In the genomic region with DNA sequence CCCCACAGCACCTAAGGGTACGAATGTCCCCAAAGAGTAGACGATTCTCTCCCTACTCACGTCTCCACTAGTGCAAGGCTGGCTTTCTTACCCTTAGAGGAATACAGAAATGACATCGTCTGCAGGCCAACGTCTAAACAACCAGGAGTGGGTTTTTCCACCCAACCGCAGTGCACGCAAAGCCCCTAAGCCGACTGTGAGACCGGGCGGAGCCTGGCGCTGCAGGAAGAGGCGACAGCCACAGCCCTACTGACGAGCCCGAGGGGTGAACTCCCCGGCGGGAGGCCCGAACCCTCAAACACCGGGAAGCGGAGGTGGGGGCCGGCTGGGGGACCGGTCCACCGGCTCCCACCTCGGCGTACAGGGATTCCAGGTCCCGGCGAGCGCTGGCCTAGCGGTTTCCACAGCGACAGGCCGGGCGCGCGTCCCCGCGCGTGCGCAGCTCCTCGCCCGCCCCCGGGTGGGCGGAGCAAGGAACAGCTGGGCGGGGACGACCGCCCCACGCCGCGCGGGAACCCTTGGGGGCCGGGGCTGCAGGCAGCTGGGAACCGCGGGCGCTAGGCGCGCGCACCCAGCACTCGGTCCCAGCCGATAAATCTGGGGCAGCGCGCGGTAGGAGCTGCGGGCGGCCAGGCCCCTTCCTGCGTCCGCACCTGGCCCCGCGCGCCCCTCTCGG, we compare ENCODE assay signal across 8 cellular contexts. TPM values are rescaled to one million over a fixed set of nuclear protein-coding genes. Genes with fewer than 3 reads are reported as not detected.
DNase-seq lines count a peak whose midpoint lies in the region; ATAC-seq and TF ChIP-seq lines count a peak whose summit lies in the region.

TSS of gene CEP19 (minus strand) at position 413 of the 676 bp plus-strand sequence. CDS start 3,593 bp downstream, outside the sequence.
TSS of gene PIGX (plus strand) at position 540 of the 676 bp plus-strand sequence.

- no peaks in the 10 kb centered on the region for H3K36me3 ChIP-seq in HUES48 (ENCODE audit: control insufficient read depth, insufficient read depth, low read length)
- no peaks in the 10 kb centered on the region for H3K36me3 ChIP-seq in mucosa of descending colon (ENCODE audit: low read depth)

- H3K27me3 Mint-ChIP-seq in Calu3 (ENCODE audit: unreplicated experiment) = no peaks in the 10 kb centered on the region

- H3K27me3 ChIP-seq in HUES48 (ENCODE audit: control insufficient read depth, insufficient read depth, low read length) = no peaks in the 10 kb centered on the region; the same call in 1 of the 2 replicates

- peak; percentile 76 for ATAC-seq in GM21390 (IDR thresholded peaks at IDR 0.05; ENCODE audit: unreplicated experiment)
- peak; percentile 97 for ATAC-seq in mucosa of descending colon

- peak within 1 kb of the TSS; percentile 90 for H3K4me3 Mint-ChIP-seq in Calu3 (ENCODE audit: low read depth, unreplicated experiment)

- BruUV-seq in Calu3 (replicated peaks; lab: Mats Ljungman, UMichigan) = no TSS peak

- H3K4me1 ChIP-seq in HUES48 (ENCODE audit: control insufficient read depth, insufficient read depth, low read length) (0 out of 2 replicates have a peak, but pooled peaks cover 4% of the 10 kb centered on the region), mucosa of descending colon (ENCODE audit: low read depth) (peaks cover 16% of the 10 kb centered on the region)

- CTCF ChIA-PET in Calu3 (lab: Charles Lee) = no interaction called here

- H3K4me3 ChIP-seq in HUES48 (ENCODE audit: low read depth, low read length) (peak within 1 kb of the TSS; percentile 73), mucosa of descending colon (peak within 1 kb of the TSS; percentile 63)

- H3K9me3 ChIP-seq in HUES48 (ENCODE audit: control insufficient read depth, insufficient read depth, low read length) (no peaks in the 10 kb centered on the region), mucosa of descending colon (no peaks in the 10 kb centered on the region)

- TF ChIP-seq CTCF in Calu3 (IDR thresholded peaks at IDR 0.05; ENCODE audit: unreplicated experiment) (no peak), mucosa of descending colon (IDR thresholded peaks at IDR 0.05) (no peak)

- intact Hi-C loops in Calu3 (cut with micrococcal nuclease; ENCODE audit: unreplicated experiment) (no loop called here), mucosa of descending colon (cut with DNase I, micrococcal nuclease) (no loop called here)

- H3K4me1 Mint-ChIP-seq in Calu3 (ENCODE audit: low read depth, unreplicated experiment) = peaks cover 11% of the 10 kb centered on the region

- peak within 1 kb of the TSS; percentile 68 for H3K27ac Mint-ChIP-seq in Calu3 (ENCODE audit: unreplicated experiment)

- H3K9ac ChIP-seq in HUES48 (ENCODE audit: low read depth, low read length) = peak within 1 kb of the TSS; percentile 58

- peak within 1 kb of the TSS; percentile 69 for H3K27ac ChIP-seq in HUES48 (ENCODE audit: low read depth, low read length)

- no peaks in the 10 kb centered on the region for H3K9me3 Mint-ChIP-seq in Calu3 (ENCODE audit: low read depth, unreplicated experiment)

- peaks cover 19% of the 10 kb centered on the region for H3K36me3 Mint-ChIP-seq in Calu3 (ENCODE audit: insufficient read depth, unreplicated experiment)

- DNase-seq in Calu3 = peak; percentile 88
- DNase-seq in NOMO-1 treated with dmso at 0.1 percent for 144 hours (lab: John Stamatoyannopoulos, UW; ENCODE audit: unreplicated experiment) = peak; percentile 87
- DNase-seq in activated CD8-positive, alpha-beta memory T cell treated with anti-CD3 and anti-CD28 coated beads, Interleukin-2, amount 50 U/mL, for 48 hours = peak; percentile 94
- DNase-seq in epidermal melanocyte (ENCODE audit: insufficient read length, low spot score) = peak; percentile 91
- peak; percentile 83 to 91 (median 88) for DNase-seq in mucosa of descending colon
- DNase-seq in stimulated activated CD8-positive, alpha-beta memory T cell treated with anti-CD3 and anti-CD28 coated beads, Interleukin-4, amount 100 ng/mL, for 1 hour (ENCODE audit: low read depth in 2 of 2, low spot score in 1 of 2) = peak; percentile 70 to 75

RNA-seq across cellular contexts. Expression of gene CEP19, which starts in this region (rescaled TPM):
- total RNA-seq in Calu3 (2022) = 1.2 and 1.7 TPM in 2 replicates
- total RNA-seq in mucosa of descending colon = 1 to 10 TPM in 1 of 3 donors, under 1 TPM in 2; 0.23 to 3.8 (median 0.70) TPM

RNA-seq across cellular contexts. Expression of gene PIGX, which starts in this region (rescaled TPM):
- total RNA-seq in Calu3 (2022) (24.4 and 31.2 TPM in 2 replicates), mucosa of descending colon (10 to 100 TPM; 22.5 to 30.5 (median 29.0) TPM)

Comparison
In these comparisons a context has a peak if more than half of its experiments do, and no peak if none do; other contexts are left out.
1. Peak in every context shown above with its lines: DNase-seq, ATAC-seq, H3K4me3 ChIP-seq and H3K27ac ChIP-seq.